Comparison of ENCODE assay signal across 18 cellular contexts in genomic region chr5:28408186-28408585, GRCh38.
DNase-seq lines count a peak whose midpoint lies in the region; ATAC-seq, FAIRE-seq and TF ChIP-seq lines count a peak whose summit lies in the region.
"Had no signal": no experiment of that assay in that cellular context is flagged by ENCODE, and none has a peak within 500 bp of the region (broad histone marks: within the 10 kb centered on the region; RNA-seq: fewer than 3 reads in every experiment).

No MANE protein-coding gene starts in this region.

- TF ChIP-seq POLR2A in esophagus muscularis mucosa (IDR thresholded peaks at IDR 0.05; ENCODE audit: low read depth) = no peak

- WGBS in esophagus muscularis mucosa = 83% methylated on average over 3 of the region's 3 CpGs

- no peaks in the 10 kb centered on the region for H3K27me3 ChIP-seq in bronchial epithelial cell (ENCODE audit: control insufficient read depth, insufficient read depth, low read length)
- no peaks in the 10 kb centered on the region for H3K27me3 ChIP-seq in esophagus muscularis mucosa

- CTCF ChIA-PET in AG04449 (lab: Yijun Ruan, JAX) = no interaction called here

- H3K36me3 ChIP-seq in bronchial epithelial cell (ENCODE audit: control insufficient read depth, insufficient read depth, low read length) = no peaks in the 10 kb centered on the region
- no peaks in the 10 kb centered on the region for H3K36me3 ChIP-seq in esophagus muscularis mucosa

- no peak for FAIRE-seq in bronchial epithelial cell (lab: Jason Lieb, UNC)
- FAIRE-seq: GM18507 had no signal

- H3K4me3 ChIP-seq in AG04449 (ENCODE audit: low read depth, low read length) (no peak overlapping the region), bronchial epithelial cell (ENCODE audit: low read depth, low read length) (no peak overlapping the region), esophagus muscularis mucosa (no peak overlapping the region)
- H3K4me3 ChIP-seq: skin epidermis had no signal

- no peak overlapping the region for H3K27ac ChIP-seq in esophagus muscularis mucosa (replicated peaks in 1 of 4)
- H3K27ac ChIP-seq: skin epidermis had no signal

- no peaks in the 10 kb centered on the region for H3K9me3 ChIP-seq in esophagus muscularis mucosa

- no peaks in the 10 kb centered on the region for H3K4me1 ChIP-seq in esophagus muscularis mucosa

- no peak for TF ChIP-seq CTCF in AG04449 (IDR thresholded peaks at IDR 0.05; ENCODE audit: insufficient read depth, low read length, missing control alignments)
- no peak for TF ChIP-seq CTCF in bronchial epithelial cell (IDR thresholded peaks at IDR 0.05; ENCODE audit: insufficient read depth, low read length, severe bottlenecking)
- TF ChIP-seq CTCF in esophagus muscularis mucosa (IDR thresholded peaks at IDR 0.05) = no peak

- POLR2A ChIA-PET in AG04449 (lab: Yijun Ruan, JAX) = no interaction called here

- no peak for TF ChIP-seq EP300 in esophagus muscularis mucosa (IDR thresholded peaks at IDR 0.05)

- DNase-seq in AG04449 (ENCODE audit: low read depth, low spot score) = peak; percentile 3
- peak; percentile 81 for DNase-seq in NCI-H226
- DNase-seq in bronchial epithelial cell (ENCODE audit: low read depth) = peak; percentile 83
- peak; percentile 93 for DNase-seq in kidney tubule cell (ENCODE audit: low spot score)
- no peak for DNase-seq in NCI-H524 (lab: John Stamatoyannopoulos, UW)
- no peak for DNase-seq in esophagus muscularis mucosa (ENCODE audit: extremely low spot score)
- DNase-seq in COR-L47 (lab: John Stamatoyannopoulos, UW) = no peak
- DNase-seq: activated CD8-positive, alpha-beta memory T cell treated with anti-CD3 and anti-CD28 coated beads, Interleukin-2, amount 50 U/mL, for 48 hours; activated naive CD4-positive, alpha-beta T cell treated with anti-CD3 and anti-CD28 coated beads, Interleukin-2, amount 50 U/mL, for 16 hours; erythroblast; IMR-90; NCI-H1105 treated with DMSO at 0.1 percent for 48 hours; NCI-H345; stimulated activated naive CD8-positive, alpha-beta T cell treated with anti-CD3 and anti-CD28 coated beads, Interleukin-15, Interleukin-2, amounts not matched to agents 100 U/mL and 50 U/mL, for 24 hours; T-cell had no signal

- ATAC-seq in HG03520 (IDR thresholded peaks at IDR 0.05; ENCODE audit: unreplicated experiment) = no peak
- ATAC-seq: stimulated activated naive CD8-positive, alpha-beta T cell treated with anti-CD3 and anti-CD28 coated beads, Interleukin-15, Interleukin-2, amounts not matched to agents 100 U/mL and 50 U/mL, for 24 hours; T-cell had no signal

- intact Hi-C loops in esophagus muscularis mucosa (cut with DNase I) = no loop called here

Comparison
In these comparisons a context has a peak if more than half of its experiments do, and no peak if none do; other contexts are left out.
1. DNase-seq: peak in AG04449 (single experiment), NCI-H226 (single experiment), bronchial epithelial cell (single experiment) and kidney tubule cell (single experiment); none in NCI-H524 (0 of 2), esophagus muscularis mucosa (single experiment) and COR-L47 (single experiment).